ENCODE assay signal across 1 cellular context in the genomic region with DNA sequence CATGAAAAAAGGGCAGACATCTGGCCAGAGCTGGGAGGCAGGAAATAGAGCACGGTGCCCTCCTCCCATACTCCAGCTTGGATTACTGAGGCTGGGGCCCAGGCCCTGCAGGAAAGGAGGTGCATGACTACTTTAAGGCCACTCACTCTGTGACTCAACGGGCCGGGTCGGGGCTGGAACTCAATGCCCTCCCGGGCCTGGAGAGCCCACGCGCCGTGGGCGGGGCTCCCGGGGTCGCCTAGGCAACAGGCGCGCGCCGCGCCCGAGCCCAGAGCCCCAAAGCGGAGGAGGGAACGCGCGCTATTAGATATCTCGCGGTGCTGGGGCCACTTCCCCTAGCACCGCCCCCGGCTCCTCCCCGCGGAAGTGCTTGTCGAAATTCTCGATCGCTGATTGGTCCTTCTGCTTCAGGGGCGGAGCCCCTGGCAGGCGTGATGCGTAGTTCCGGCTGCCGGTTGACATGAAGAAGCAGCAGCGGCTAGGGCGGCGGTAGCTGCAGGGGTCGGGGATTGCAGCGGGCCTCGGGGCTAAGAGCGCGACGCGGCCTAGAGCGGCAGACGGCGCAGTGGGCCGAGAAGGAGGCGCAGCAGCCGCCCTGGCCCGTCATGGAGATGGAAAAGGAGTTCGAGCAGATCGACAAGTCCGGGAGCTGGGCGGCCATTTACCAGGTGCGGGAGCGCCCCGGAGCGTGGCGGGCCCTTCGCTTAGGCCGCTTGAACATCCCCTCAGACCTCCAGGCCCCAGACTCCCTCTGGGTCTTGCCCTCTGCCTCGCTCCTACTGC.
A peak's percentile ranks its signal among the peaks of the same experiment; 100 is the strongest.
TF ChIP-seq lines count a peak whose summit lies in the region.

TSS of gene PTPN1 (plus strand) at position 461 of the 783 bp plus-strand sequence. CDS start at position 606, 145 bp downstream.

TF ChIP-seq in HEK293, 187 proteins besides CTCF, POLR2A, EP300 and RAD21 (continued from another document and continues in another):
- TF ChIP-seq, protein P1, sequence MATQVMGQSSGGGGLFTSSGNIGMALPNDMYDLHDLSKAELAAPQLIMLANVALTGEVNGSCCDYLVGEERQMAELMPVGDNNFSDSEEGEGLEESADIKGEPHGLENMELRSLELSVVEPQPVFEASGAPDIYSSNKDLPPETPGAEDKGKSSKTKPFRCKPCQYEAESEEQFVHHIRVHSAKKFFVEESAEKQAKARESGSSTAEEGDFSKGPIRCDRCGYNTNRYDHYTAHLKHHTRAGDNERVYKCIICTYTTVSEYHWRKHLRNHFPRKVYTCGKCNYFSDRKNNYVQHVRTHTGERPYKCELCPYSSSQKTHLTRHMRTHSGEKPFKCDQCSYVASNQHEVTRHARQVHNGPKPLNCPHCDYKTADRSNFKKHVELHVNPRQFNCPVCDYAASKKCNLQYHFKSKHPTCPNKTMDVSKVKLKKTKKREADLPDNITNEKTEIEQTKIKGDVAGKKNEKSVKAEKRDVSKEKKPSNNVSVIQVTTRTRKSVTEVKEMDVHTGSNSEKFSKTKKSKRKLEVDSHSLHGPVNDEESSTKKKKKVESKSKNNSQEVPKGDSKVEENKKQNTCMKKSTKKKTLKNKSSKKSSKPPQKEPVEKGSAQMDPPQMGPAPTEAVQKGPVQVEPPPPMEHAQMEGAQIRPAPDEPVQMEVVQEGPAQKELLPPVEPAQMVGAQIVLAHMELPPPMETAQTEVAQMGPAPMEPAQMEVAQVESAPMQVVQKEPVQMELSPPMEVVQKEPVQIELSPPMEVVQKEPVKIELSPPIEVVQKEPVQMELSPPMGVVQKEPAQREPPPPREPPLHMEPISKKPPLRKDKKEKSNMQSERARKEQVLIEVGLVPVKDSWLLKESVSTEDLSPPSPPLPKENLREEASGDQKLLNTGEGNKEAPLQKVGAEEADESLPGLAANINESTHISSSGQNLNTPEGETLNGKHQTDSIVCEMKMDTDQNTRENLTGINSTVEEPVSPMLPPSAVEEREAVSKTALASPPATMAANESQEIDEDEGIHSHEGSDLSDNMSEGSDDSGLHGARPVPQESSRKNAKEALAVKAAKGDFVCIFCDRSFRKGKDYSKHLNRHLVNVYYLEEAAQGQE (tag by site-specific recombination; IDR thresholded peaks at IDR 0.05), result peak; percentile 64; the same call in 1 of the 2 replicates
- TF ChIP-seq ZNF747 (tag by site-specific recombination; IDR thresholded peaks at IDR 0.05), result no peak
- no peak for TF ChIP-seq ZNF530 (tag by site-specific recombination; IDR thresholded peaks at IDR 0.05; ENCODE audit: low read depth)
- TF ChIP-seq MEIS1 (CRISPR knock-in tag; IDR thresholded peaks at IDR 0.05; ENCODE audit: borderline replicate concordance), result no peak
- 0 out of 2 replicates have a peak, but pooled peaks have one; percentile 50 for TF ChIP-seq ZNF10 (tag by site-specific recombination; IDR thresholded peaks at IDR 0.05)
- peak; percentile 36; the same call in 1 of the 2 replicates for TF ChIP-seq ZNF76 (tag by site-specific recombination; IDR thresholded peaks at IDR 0.05; ENCODE audit: borderline replicate concordance, low read depth)
- TF ChIP-seq ZNF354C (tag by site-specific recombination; IDR thresholded peaks at IDR 0.05; ENCODE audit: borderline replicate concordance, low read depth), result no peak
- no peak for TF ChIP-seq ZNF114 (tag by site-specific recombination; IDR thresholded peaks at IDR 0.05)
- no peak; the same call in 1 of the 2 replicates for TF ChIP-seq ZNF639 (tag by site-specific recombination; IDR thresholded peaks at IDR 0.05)
- peak; percentile 43; the same call in 1 of the 2 replicates for TF ChIP-seq ZIC2 (tag by site-specific recombination; IDR thresholded peaks at IDR 0.05)
- peak; percentile 77 for TF ChIP-seq ZSCAN30 (tag by site-specific recombination; IDR thresholded peaks at IDR 0.05)
- TF ChIP-seq MZF1 (tag by site-specific recombination; IDR thresholded peaks at IDR 0.05; ENCODE audit: borderline replicate concordance), result 0 out of 2 replicates have a peak, but pooled peaks have one; percentile 39
- TF ChIP-seq ZNF155 (tag by site-specific recombination; IDR thresholded peaks at IDR 0.05), result no peak
- TF ChIP-seq, protein P2, sequence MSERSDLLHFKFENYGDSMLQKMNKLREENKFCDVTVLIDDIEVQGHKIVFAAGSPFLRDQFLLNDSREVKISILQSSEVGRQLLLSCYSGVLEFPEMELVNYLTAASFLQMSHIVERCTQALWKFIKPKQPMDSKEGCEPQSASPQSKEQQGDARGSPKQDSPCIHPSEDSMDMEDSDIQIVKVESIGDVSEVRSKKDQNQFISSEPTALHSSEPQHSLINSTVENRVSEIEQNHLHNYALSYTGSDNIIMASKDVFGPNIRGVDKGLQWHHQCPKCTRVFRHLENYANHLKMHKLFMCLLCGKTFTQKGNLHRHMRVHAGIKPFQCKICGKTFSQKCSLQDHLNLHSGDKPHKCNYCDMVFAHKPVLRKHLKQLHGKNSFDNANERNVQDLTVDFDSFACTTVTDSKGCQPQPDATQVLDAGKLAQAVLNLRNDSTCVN (tag by site-specific recombination; optimal IDR thresholded peaks at IDR 0.05), result peak; percentile 95
- TF ChIP-seq, protein P3, sequence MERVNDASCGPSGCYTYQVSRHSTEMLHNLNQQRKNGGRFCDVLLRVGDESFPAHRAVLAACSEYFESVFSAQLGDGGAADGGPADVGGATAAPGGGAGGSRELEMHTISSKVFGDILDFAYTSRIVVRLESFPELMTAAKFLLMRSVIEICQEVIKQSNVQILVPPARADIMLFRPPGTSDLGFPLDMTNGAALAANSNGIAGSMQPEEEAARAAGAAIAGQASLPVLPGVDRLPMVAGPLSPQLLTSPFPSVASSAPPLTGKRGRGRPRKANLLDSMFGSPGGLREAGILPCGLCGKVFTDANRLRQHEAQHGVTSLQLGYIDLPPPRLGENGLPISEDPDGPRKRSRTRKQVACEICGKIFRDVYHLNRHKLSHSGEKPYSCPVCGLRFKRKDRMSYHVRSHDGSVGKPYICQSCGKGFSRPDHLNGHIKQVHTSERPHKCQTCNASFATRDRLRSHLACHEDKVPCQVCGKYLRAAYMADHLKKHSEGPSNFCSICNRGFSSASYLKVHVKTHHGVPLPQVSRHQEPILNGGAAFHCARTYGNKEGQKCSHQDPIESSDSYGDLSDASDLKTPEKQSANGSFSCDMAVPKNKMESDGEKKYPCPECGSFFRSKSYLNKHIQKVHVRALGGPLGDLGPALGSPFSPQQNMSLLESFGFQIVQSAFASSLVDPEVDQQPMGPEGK (tag by site-specific recombination; IDR thresholded peaks at IDR 0.05), result peak; percentile 73
- TF ChIP-seq ZBTB20 (tag by site-specific recombination; IDR thresholded peaks at IDR 0.05), result peak; percentile 57; the same call in 1 of the 2 replicates
- no peak for TF ChIP-seq ZNF707 (tag by site-specific recombination; IDR thresholded peaks at IDR 0.05)
- peak; percentile 74 for TF ChIP-seq YY2 (tag by site-specific recombination; IDR thresholded peaks at IDR 0.05)
- TF ChIP-seq ZNF211 (tag by site-specific recombination; IDR thresholded peaks at IDR 0.05; ENCODE audit: low read depth), result no peak
- TF ChIP-seq ZNF157 (tag by site-specific recombination; IDR thresholded peaks at IDR 0.05), result no peak
- TF ChIP-seq ZNF449 (tag by site-specific recombination; IDR thresholded peaks at IDR 0.05), result peak; percentile 25
- peak; percentile 87 for TF ChIP-seq ZXDB (tag by site-specific recombination; IDR thresholded peaks at IDR 0.05)
- no peak for TF ChIP-seq ZNF138 (tag by site-specific recombination; IDR thresholded peaks at IDR 0.05; ENCODE audit: borderline replicate concordance)
- TF ChIP-seq ZNF2 (tag by site-specific recombination; IDR thresholded peaks at IDR 0.05), result peak; percentile 47; the same call in 1 of the 2 replicates
- peak; percentile 83; the same call in 1 of the 2 replicates for TF ChIP-seq YY1 (tag by site-specific recombination; IDR thresholded peaks at IDR 0.05)
- TF ChIP-seq ZNF555 (tag by site-specific recombination; conservative IDR thresholded peaks at IDR 0.05), result no peak
- peak; percentile 50; the same call in 1 of the 2 replicates for TF ChIP-seq ZNF223 (tag by site-specific recombination; IDR thresholded peaks at IDR 0.05)
- TF ChIP-seq ZNF501 (tag by site-specific recombination; IDR thresholded peaks at IDR 0.05), result peak; percentile 64; the same call in 1 of the 2 replicates
- TF ChIP-seq ZNF324 (tag by site-specific recombination; IDR thresholded peaks at IDR 0.05), result peak; percentile 65
- no peak for TF ChIP-seq ZSCAN4 (tag by site-specific recombination; IDR thresholded peaks at IDR 0.05)
- TF ChIP-seq, protein P4, sequence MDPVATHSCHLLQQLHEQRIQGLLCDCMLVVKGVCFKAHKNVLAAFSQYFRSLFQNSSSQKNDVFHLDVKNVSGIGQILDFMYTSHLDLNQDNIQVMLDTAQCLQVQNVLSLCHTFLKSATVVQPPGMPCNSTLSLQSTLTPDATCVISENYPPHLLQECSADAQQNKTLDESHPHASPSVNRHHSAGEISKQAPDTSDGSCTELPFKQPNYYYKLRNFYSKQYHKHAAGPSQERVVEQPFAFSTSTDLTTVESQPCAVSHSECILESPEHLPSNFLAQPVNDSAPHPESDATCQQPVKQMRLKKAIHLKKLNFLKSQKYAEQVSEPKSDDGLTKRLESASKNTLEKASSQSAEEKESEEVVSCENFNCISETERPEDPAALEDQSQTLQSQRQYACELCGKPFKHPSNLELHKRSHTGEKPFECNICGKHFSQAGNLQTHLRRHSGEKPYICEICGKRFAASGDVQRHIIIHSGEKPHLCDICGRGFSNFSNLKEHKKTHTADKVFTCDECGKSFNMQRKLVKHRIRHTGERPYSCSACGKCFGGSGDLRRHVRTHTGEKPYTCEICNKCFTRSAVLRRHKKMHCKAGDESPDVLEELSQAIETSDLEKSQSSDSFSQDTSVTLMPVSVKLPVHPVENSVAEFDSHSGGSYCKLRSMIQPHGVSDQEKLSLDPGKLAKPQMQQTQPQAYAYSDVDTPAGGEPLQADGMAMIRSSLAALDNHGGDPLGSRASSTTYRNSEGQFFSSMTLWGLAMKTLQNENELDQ (tag by site-specific recombination; IDR thresholded peaks at IDR 0.05; ENCODE audit: low read depth), result no peak
- TF ChIP-seq HIC1 (tag by site-specific recombination; IDR thresholded peaks at IDR 0.05), result peak; percentile 57; the same call in 1 of the 2 replicates
- TF ChIP-seq GLIS1 (tag by site-specific recombination; IDR thresholded peaks at IDR 0.05), result peak; percentile 10; the same call in 1 of the 2 replicates
- no peak for TF ChIP-seq GLI4 (tag by site-specific recombination; IDR thresholded peaks at IDR 0.05)
- TF ChIP-seq ZNF280D (tag by site-specific recombination; IDR thresholded peaks at IDR 0.05), result no peak
